In genomic region chr7:42980084-42980483, GRCh38 we compare ENCODE assay signal across 30 cellular contexts.
"Had no signal": no experiment of that assay in that cellular context is flagged by ENCODE, and none has a peak within 500 bp of the region (broad histone marks: within the 10 kb centered on the region; RNA-seq: fewer than 3 reads in every experiment).

No MANE protein-coding gene starts in this region.

- H3K27ac ChIP-seq: body of pancreas, brain microvascular endothelial cell, breast epithelium, VCaP had no signal

- H3K9me3 ChIP-seq: body of pancreas had no signal

- ATAC-seq: activated CD4-positive, alpha-beta T cell treated with anti-CD3 and anti-CD28 coated beads for 36 hours; activated CD4-positive, CD25-positive, alpha-beta regulatory T cell treated with anti-CD3 and anti-CD28 coated beads, Interleukin-2, amount 50 U/mL, for 24 hours; activated CD8-positive, alpha-beta memory T cell treated with anti-CD3 and anti-CD28 coated beads, Interleukin-2, amount 10 ng/mL, durations not matched to agents 7 days and 5 days; activated CD8-positive, alpha-beta T cell treated with anti-CD3 and anti-CD28 coated beads, Interleukin-2, amount 10 ng/mL, durations not matched to agents 7 days and 5 days; activated naive CD8-positive, alpha-beta T cell treated with anti-CD3 and anti-CD28 coated beads, Interleukin-2, amount 50 U/mL, for 24 hours; body of pancreas; T-cell had no signal

- H3K36me3 ChIP-seq: brain microvascular endothelial cell, breast epithelium had no signal

- H3K4me1 ChIP-seq: body of pancreas, breast epithelium had no signal

- DNase-seq: activated CD4-positive, alpha-beta memory T cell treated with anti-CD3 and anti-CD28 coated beads, Interleukin-2, amount 10 ng/mL, durations not matched to agents 7 days and 5 days; activated CD4-positive, alpha-beta T cell treated with anti-CD3 and anti-CD28 coated beads for 1 hour; activated CD4-positive, alpha-beta T cell treated with anti-CD3 and anti-CD28 coated beads for 36 hours; activated CD4-positive, alpha-beta T cell treated with anti-CD3 and anti-CD28 coated beads for 48 hours; activated CD4-positive, alpha-beta T cell treated with anti-CD3 and anti-CD28 coated beads, Interleukin-2, amount 10 ng/mL, durations not matched to agents 7 days and 5 days; activated CD4-positive, alpha-beta T cell treated with anti-CD3 and anti-CD28 coated beads, Interleukin-2, amount 50 U/mL, for 48 hours; activated CD4-positive, CD25-positive, alpha-beta regulatory T cell; activated CD8-positive, alpha-beta memory T cell treated with anti-CD3 and anti-CD28 coated beads for 24 hours; activated CD8-positive, alpha-beta memory T cell treated with anti-CD3 and anti-CD28 coated beads, Interleukin-2, amount 10 ng/mL, durations not matched to agents 7 days and 5 days; activated CD8-positive, alpha-beta memory T cell treated with anti-CD3 and anti-CD28 coated beads, Interleukin-2, amount 50 U/mL, for 48 hours; activated CD8-positive, alpha-beta T cell treated with anti-CD3 and anti-CD28 coated beads, Interleukin-2, amount 10 ng/mL, durations not matched to agents 7 days and 5 days; activated effector memory CD4-positive, alpha-beta T cell treated with Interleukin-2 at 50 U/mL for 16 hours; activated gamma-delta T cell; activated naive CD4-positive, alpha-beta T cell treated with anti-CD3 and anti-CD28 coated beads, Interleukin-2, amount 10 ng/mL, durations not matched to agents 7 days and 5 days; activated naive CD4-positive, alpha-beta T cell treated with Interleukin-2 at 50 U/mL for 16 hours; activated naive CD8-positive, alpha-beta T cell treated with anti-CD3 and anti-CD28 coated beads, Interleukin-2, amount 10 ng/mL, durations not matched to agents 7 days and 5 days; activated naive CD8-positive, alpha-beta T cell treated with anti-CD3 and anti-CD28 coated beads, Interleukin-2, amount 50 U/mL, for 24 hours; activated T-cell treated with anti-CD3 and anti-CD28 coated beads, Interleukin-2, amount 50 U/mL, for 24 hours; activated T-cell treated with anti-CD3 and anti-CD28 coated beads, Interleukin-2, amount 50 U/mL, for 48 hours; amniotic stem cell; aorta; body of pancreas; brain microvascular endothelial cell; central memory CD4-positive, alpha-beta T cell; T-cell; T-helper 2 cell; T-helper 9 cell had no signal

- H3K27me3 ChIP-seq: body of pancreas, brain microvascular endothelial cell, breast epithelium had no signal

- H3K4me3 ChIP-seq: body of pancreas, breast epithelium had no signal
